21 cellular contexts compared by ENCODE assay signal in the genomic region with DNA sequence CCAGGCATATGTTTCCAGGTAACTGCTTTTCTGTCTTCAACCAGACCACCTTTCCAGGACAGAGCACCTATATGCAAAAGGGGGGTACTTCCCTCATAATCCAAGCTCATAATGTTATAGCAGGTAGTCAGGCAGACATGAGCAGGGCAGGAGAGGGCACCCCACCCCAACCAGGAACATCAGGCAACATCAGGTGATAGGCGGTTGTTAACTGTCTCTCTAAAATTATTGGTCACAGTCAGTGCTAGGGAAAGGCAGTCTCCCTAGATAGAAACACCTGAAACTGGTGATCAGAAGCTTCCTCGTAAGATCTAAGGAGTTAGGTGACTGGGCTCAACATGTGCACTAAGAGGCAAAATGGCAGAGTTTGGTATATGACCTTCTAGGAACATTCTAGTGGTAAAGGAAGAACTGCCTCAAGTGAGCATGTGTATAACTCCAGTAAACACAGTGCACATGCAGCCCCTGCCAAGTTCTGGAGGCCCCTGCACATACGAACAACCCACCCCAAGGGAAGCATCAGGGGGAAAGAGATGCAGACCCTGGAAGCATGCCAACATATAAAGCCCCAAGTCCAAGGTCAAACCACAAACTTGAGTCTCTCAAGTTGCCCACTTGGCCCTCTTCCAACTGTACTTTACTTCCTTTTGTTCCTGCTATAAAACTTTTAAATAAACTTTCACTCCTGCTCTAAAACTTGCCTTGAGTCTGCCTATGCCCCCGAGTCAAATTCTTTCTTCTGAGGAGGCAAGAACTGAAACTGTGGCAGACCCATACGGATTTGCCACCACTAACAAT.
DNase-seq lines count a peak whose midpoint lies in the region; ATAC-seq, FAIRE-seq and TF ChIP-seq lines count a peak whose summit lies in the region.
"Had no signal": no experiment of that assay in that cellular context is flagged by ENCODE, and none has a peak within 500 bp of the region (broad histone marks: within the 10 kb centered on the region; RNA-seq: fewer than 3 reads in every experiment).

No MANE protein-coding gene starts in this region.

- H3K36me3 ChIP-seq in Loucy (ENCODE audit: insufficient read depth, low read length) (no peaks in the 10 kb centered on the region), K562 (ENCODE audit: control insufficient read depth, insufficient read depth, low read length) (no peaks in the 10 kb centered on the region)
- H3K36me3 ChIP-seq: left lung had no signal

- H3K27me3 ChIP-seq in Loucy (ENCODE audit: insufficient read depth, low read length, poor library complexity, severe bottlenecking) (no peaks in the 10 kb centered on the region), K562 (ENCODE audit: control insufficient read depth in 2 of 2, insufficient read depth in 2 of 2, low read length in 2 of 2) (no peaks in the 10 kb centered on the region; a peak in 1 of 5 replicates)
- H3K27me3 ChIP-seq: left lung had no signal

- 10% methylated on average over 5 of the region's 5 CpGs for WGBS in K562 (ENCODE audit: insufficient coverage, low coverage, missing lambda C conversion rate)

- TF ChIP-seq CTCF in Loucy (conservative IDR thresholded peaks at IDR 0.05; ENCODE audit: low read length) (no peak), K562 (IDR thresholded peaks at IDR 0.05 in 2 of 3, conservative IDR thresholded peaks at IDR 0.05 in 1 of 3; ENCODE audit: insufficient read depth in 2 of 3, low read depth in 1 of 3, low read length in 3 of 3) (no peak), GM13976 (IDR thresholded peaks at IDR 0.05; ENCODE audit: borderline replicate concordance, control extremely low read depth, extremely low read depth, insufficient read depth, missing control alignments) (no peak)

- H3K4me1 ChIP-seq in Loucy (ENCODE audit: insufficient read depth, low read length, poor library complexity, severe bottlenecking), result peaks cover 24% of the 10 kb centered on the region
- H3K4me1 ChIP-seq in K562 (replicated peaks in 1 of 2; ENCODE audit: control insufficient read depth in 2 of 2, insufficient read depth in 2 of 2, low read length in 2 of 2), result no peaks in the 10 kb centered on the region
- H3K4me1 ChIP-seq: left lung had no signal

- TF ChIP-seq POLR2A in K562 (conservative IDR thresholded peaks at IDR 0.05), result no peak

- no peak for FAIRE-seq in K562 (lab: Jason Lieb, UNC)
- FAIRE-seq: G401.6 had no signal

- no peaks in the 10 kb centered on the region for H3K9me1 ChIP-seq in K562 (ENCODE audit: control insufficient read depth, insufficient read depth, low read length)

- H3K4me2 ChIP-seq in Loucy (ENCODE audit: low read depth, low read length, poor library complexity, severe bottlenecking) (peak overlapping the region; percentile 80), K562 (ENCODE audit: insufficient read depth, low read length) (no peak overlapping the region)

- H3K79me2 ChIP-seq in Loucy (ENCODE audit: insufficient read depth, low read length) (no peaks in the 10 kb centered on the region), K562 (ENCODE audit: control insufficient read depth, insufficient read depth, low read length) (no peaks in the 10 kb centered on the region)

- H3F3A ChIP-seq in Loucy (ENCODE audit: low read depth), result 0 out of 2 replicates have a peak, but pooled peaks cover 9% of the 10 kb centered on the region

- peak overlapping the region; percentile 53 for H3K9ac ChIP-seq in Loucy (ENCODE audit: low read depth, low read length, poor library complexity, severe bottlenecking)
- no peak overlapping the region for H3K9ac ChIP-seq in K562 (ENCODE audit: insufficient read depth in 1 of 2, low read depth in 2 of 2, low read length in 2 of 2)

- H3K9me2 ChIP-seq in Loucy (replicated peaks; ENCODE audit: low read depth, low read length), result no peaks in the 10 kb centered on the region

- H3K4me3 ChIP-seq in Loucy (ENCODE audit: low read length, poor library complexity, severe bottlenecking), result peak overlapping the region; percentile 38
- no peak overlapping the region for H3K4me3 ChIP-seq in K562
- H3K4me3 ChIP-seq: left lung had no signal

- no peak for ATAC-seq in K562
- ATAC-seq in GM19351 (IDR thresholded peaks at IDR 0.05; ENCODE audit: unreplicated experiment), result no peak
- ATAC-seq in HG02763 (IDR thresholded peaks at IDR 0.05; ENCODE audit: unreplicated experiment), result no peak
- ATAC-seq: activated T-helper 17 cell treated with anti-CD3 and anti-CD28 coated beads, Interleukin-2, amount 50 U/mL, for 72 hours; esophagus mucosa; left lung; naive thymus-derived CD8-positive, alpha-beta T cell had no signal

- H2AFZ ChIP-seq in Loucy (ENCODE audit: low read length) (peak overlapping the region; percentile 40; the same call in 1 of the 2 replicates), K562 (ENCODE audit: low read depth, low read length) (no peak overlapping the region)

- no peak overlapping the region for H3K27ac ChIP-seq in K562 (ENCODE audit: extremely low read depth, low read depth, low read length)
- H3K27ac ChIP-seq: C4-2B, left lung, VCaP had no signal

- no TSS peak for BruUV-seq in K562 (replicated peaks; lab: Mats Ljungman, UMichigan)

- no peak for TF ChIP-seq EP300 in K562 (IDR thresholded peaks at IDR 0.05; ENCODE audit: low read length)

- DNase-seq in GDM1 (lab: John Stamatoyannopoulos, UW), result peak; percentile 27
- DNase-seq in K562 (ENCODE audit: extremely low read depth in 1 of 4, low spot score in 3 of 4), result no peak
- DNase-seq in myocyte (ENCODE audit: low read depth), result peak; percentile 47
- DNase-seq in GM13976 (ENCODE audit: low spot score), result no peak
- DNase-seq in amniotic stem cell (lab: John Stamatoyannopoulos, UW), result no peak
- DNase-seq: activated CD8-positive, alpha-beta memory T cell treated with anti-CD3 and anti-CD28 coated beads for 24 hours; aorta; left lung; MM.1S; NCI-H2171; NK-92 treated with Interleukin-12 subunit alpha and Interleukin-12 subunit beta, amount 100 ng/mL, for 24 hours; SHP77 treated with DMSO at 0.1 percent for 48 hours had no signal

- no peaks in the 10 kb centered on the region for H4K20me1 ChIP-seq in Loucy (ENCODE audit: insufficient read depth, low read length, poor library complexity, severe bottlenecking)
- H4K20me1 ChIP-seq in K562 (replicated peaks; ENCODE audit: control insufficient read depth, insufficient read depth, low read length), result no peaks in the 10 kb centered on the region

- POLR2A ChIA-PET in K562 (lab: Yijun Ruan, JAX), result interaction anchor here (0.6 kb wide), 1 partner anchor 470 kb away, joined by 3 read pairs; no protein-coding TSS in a partner anchor

- no peak for TF ChIP-seq RAD21 in K562 (CRISPR knock-in tag; conservative IDR thresholded peaks at IDR 0.05 in 1 of 2, IDR thresholded peaks at IDR 0.05 in 1 of 2)

- in situ Hi-C loops in K562 (cut with MboI) (loop anchor here (25.0 kb wide), 1 partner anchor 421 kb away; no protein-coding TSS in a partner anchor), GM13976 (cut with MboI; ENCODE audit: low sequenced_read_pairs, unreplicated experiment) (no loop called here)

- intact Hi-C loops in K562 (cut with micrococcal nuclease), result loop anchor here (10.0 kb wide), 1 partner anchor 424 kb away; no protein-coding TSS in a partner anchor

- H3K9me3 ChIP-seq in Loucy (ENCODE audit: insufficient read depth, low read depth, low read length) (no peaks in the 10 kb centered on the region), K562 (replicated peaks; ENCODE audit: control insufficient read depth, insufficient read depth, low read depth, low read length) (no peaks in the 10 kb centered on the region)
- H3K9me3 ChIP-seq: left lung had no signal

- CTCF ChIA-PET in K562 (lab: Yijun Ruan, JAX; ENCODE audit: low intra/inter-chr PET ratio), result no interaction called here

TF ChIP-seq in K562, 482 proteins besides CTCF, POLR2A, EP300 and RAD21:
- TF ChIP-seq RBM34 (IDR thresholded peaks at IDR 0.05; ENCODE audit: borderline replicate concordance, insufficient read depth, low read length), result no peak
- peak; percentile 70 for TF ChIP-seq NFIC (IDR thresholded peaks at IDR 0.05)
- TF ChIP-seq GTF2E2 (tag; IDR thresholded peaks at IDR 0.05), result no peak

Comparison
In these comparisons a context has a peak if more than half of its experiments do, and no peak if none do; other contexts are left out.
1. DNase-seq: peak in GDM1 (single experiment) and myocyte (single experiment); none in K562 (0 of 4), GM13976 (single experiment) and amniotic stem cell (single experiment).